In the genomic region with DNA sequence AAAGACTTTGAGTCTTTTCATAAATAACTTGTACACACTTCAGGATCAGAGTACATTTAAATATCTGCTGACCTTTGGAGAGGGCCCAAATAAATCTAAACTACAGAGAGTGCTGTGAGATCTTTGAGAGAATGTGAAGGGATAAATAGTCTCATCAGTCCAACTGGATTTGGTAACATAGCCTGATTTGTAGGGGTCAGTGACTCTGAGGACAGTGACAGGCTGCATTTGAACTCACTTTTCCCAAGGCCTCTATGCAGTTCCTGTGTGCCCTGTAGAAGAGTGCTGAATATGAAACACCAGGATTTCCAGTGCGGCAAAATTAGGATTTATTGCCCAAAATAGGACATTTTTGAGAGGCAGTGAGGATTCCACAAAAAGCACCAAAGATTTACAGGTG, we compare ENCODE assay signal across 37 cellular contexts.
DNase-seq lines count a peak whose midpoint lies in the region; ATAC-seq, FAIRE-seq and TF ChIP-seq lines count a peak whose summit lies in the region.
"Had no signal": no experiment of that assay in that cellular context is flagged by ENCODE, and none has a peak within 500 bp of the region (broad histone marks: within the 10 kb centered on the region; RNA-seq: fewer than 3 reads in every experiment).

No MANE protein-coding gene starts in this region.

- no peak overlapping the region for H3K4me2 ChIP-seq in HepG2 (ENCODE audit: low read depth, low read length)
- H3K4me2 ChIP-seq: A549; BLaER1; BLaER1 treated with 17β-estradiol and CSF1 and Interleukin-3, amounts not matched to agents 10 nM and 100 nM had no signal

- peak; percentile 33 to 44 for TF ChIP-seq RAD21 in liver (IDR thresholded peaks at IDR 0.05)
- TF ChIP-seq RAD21 in HepG2 (CRISPR knock-in tag; IDR thresholded peaks at IDR 0.05): no peak

- peaks cover 7% of the 10 kb centered on the region for H3K4me1 Mint-ChIP-seq in WTC11
- H3K4me1 Mint-ChIP-seq: B cell; CD14-positive monocyte; CD4-positive, alpha-beta memory T cell; CD4-positive, CD25-positive, alpha-beta regulatory T cell; CD8-positive, alpha-beta memory T cell had no signal

- no peak overlapping the region for H3K4me3 Mint-ChIP-seq in WTC11
- H3K4me3 Mint-ChIP-seq: B cell; CD14-positive monocyte; CD4-positive, alpha-beta memory T cell; CD4-positive, alpha-beta T cell; CD4-positive, CD25-positive, alpha-beta regulatory T cell; CD8-positive, alpha-beta memory T cell; CD8-positive, alpha-beta T cell had no signal

- intact Hi-C loops in HepG2 (cut with micrococcal nuclease; ENCODE audit: unreplicated experiment) (no loop called here), right lobe of liver (cut with DNase I) (no loop called here)

- DNase-seq in HepG2 (ENCODE audit: low spot score) (no peak), left lobe of liver (ENCODE audit: low spot score) (peak; percentile 55), right lobe of liver (peak in 1 of 3 donors; percentile 55), urothelium cell line (ENCODE audit: low spot score) (no peak), NCI-H774 (lab: John Stamatoyannopoulos, UW) (no peak), WTC11 (ENCODE audit: low spot score) (no peak)
- DNase-seq: 8988T; ACHN; AML-193; BE2C; C1 segment of cervical spinal cord; Caco-2; Calu3; CD4-positive, alpha-beta memory T cell; CD4-positive, alpha-beta T cell; CD4-positive, CD25-positive, alpha-beta regulatory T cell; CD8-positive, alpha-beta memory T cell; CD8-positive, alpha-beta T cell; COR-L47; DMS 273 treated with DMSO at 0.1 percent for 48 hours; DMS153; DMS53; DMS79; DMS79 treated with DMSO at 0.1 percent for 48 hours; DND-41; EL had no signal

- CTCF ChIA-PET in HepG2 (lab: Yijun Ruan, JAX; ENCODE audit: low intra/inter-chr PET ratio, low total read pairs) (no interaction called here), WTC11 (lab: Charles Lee) (no interaction called here)

- no peaks in the 10 kb centered on the region for H3K9me3 ChIP-seq in liver (ENCODE audit: control insufficient read depth in 4 of 4, low read length in 3 of 4)
- H3K9me3 ChIP-seq in HepG2 (ENCODE audit: low read length): no peaks in the 10 kb centered on the region
- H3K9me3 ChIP-seq in right lobe of liver: no peaks in the 10 kb centered on the region
- H3K9me3 ChIP-seq: A549; BE2C; BLaER1; BLaER1 treated with 17β-estradiol and CSF1 and Interleukin-3, amounts not matched to agents 10 nM and 100 nM; Caco-2 had no signal

- H3K79me2 ChIP-seq in HepG2 (ENCODE audit: insufficient read depth, low read length): no peaks in the 10 kb centered on the region

- H3K4me3 ChIP-seq in liver (ENCODE audit: low read depth in 1 of 3, low read length in 3 of 3): no peak overlapping the region
- no peak overlapping the region for H3K4me3 ChIP-seq in HepG2 (replicated peaks in 1 of 3; ENCODE audit: insufficient read depth in 1 of 3, low read depth in 2 of 3, low read length in 3 of 3)
- no peak overlapping the region for H3K4me3 ChIP-seq in right lobe of liver
- H3K4me3 ChIP-seq: A549; BLaER1; BLaER1 treated with 17β-estradiol and CSF1 and Interleukin-3, amounts not matched to agents 10 nM and 100 nM had no signal

- FAIRE-seq in HepG2 (lab: Jason Lieb, UNC) (no peak), urothelium cell line (lab: Jason Lieb, UNC) (peak; percentile 17)
- FAIRE-seq: A204.1, A549, D721Med had no signal

- TF ChIP-seq POLR2A in HepG2 (IDR thresholded peaks at IDR 0.05; ENCODE audit: insufficient read depth in 1 of 2, low read depth in 2 of 2, low read length in 2 of 2) (no peak), right lobe of liver (IDR thresholded peaks at IDR 0.05) (no peak)

- no peaks in the 10 kb centered on the region for H3K27me3 ChIP-seq in liver (ENCODE audit: control insufficient read depth in 4 of 4, insufficient read depth in 4 of 4, low read length in 3 of 4)
- H3K27me3 ChIP-seq in HepG2 (ENCODE audit: control insufficient read depth in 1 of 2, insufficient read depth in 2 of 2, low read length in 2 of 2): no peaks in the 10 kb centered on the region; a peak in 1 of 5 replicates
- H3K27me3 ChIP-seq in right lobe of liver: no peaks in the 10 kb centered on the region
- H3K27me3 ChIP-seq: BE2C; BLaER1; BLaER1 treated with 17β-estradiol and CSF1 and Interleukin-3, amounts not matched to agents 10 nM and 100 nM had no signal

- no peak for ATAC-seq in HepG2
- peak; percentile 98 for ATAC-seq in left lobe of liver
- peak; percentile 96 to 99 (median 98) for ATAC-seq in right lobe of liver
- no peak for ATAC-seq in HG03135 (IDR thresholded peaks at IDR 0.05; ENCODE audit: unreplicated experiment)
- ATAC-seq in WTC11: no peak
- ATAC-seq: A549; CD8-positive, alpha-beta T cell had no signal

- no peaks in the 10 kb centered on the region for H4K20me1 ChIP-seq in HepG2 (ENCODE audit: insufficient read depth, low read length)
- H4K20me1 ChIP-seq: BLaER1; BLaER1 treated with 17β-estradiol and CSF1 and Interleukin-3, amounts not matched to agents 10 nM and 100 nM had no signal

- peaks cover 0 to 29% (median 22%) of the 10 kb centered on the region in 4 donors for H3K4me1 ChIP-seq in liver (ENCODE audit: control insufficient read depth in 4 of 4, insufficient read depth in 4 of 4, low read length in 3 of 4)
- no peaks in the 10 kb centered on the region for H3K4me1 ChIP-seq in HepG2 (ENCODE audit: insufficient read depth, low read length)
- H3K4me1 ChIP-seq in right lobe of liver: peaks cover 0 to 24% (median 4%) of the 10 kb centered on the region in 4 donors
- H3K4me1 ChIP-seq: A549; BE2C; BLaER1; BLaER1 treated with 17β-estradiol and CSF1 and Interleukin-3, amounts not matched to agents 10 nM and 100 nM; Caco-2 had no signal

- no peaks in the 10 kb centered on the region for H3K36me3 Mint-ChIP-seq in WTC11
- H3K36me3 Mint-ChIP-seq: CD14-positive monocyte; CD4-positive, CD25-positive, alpha-beta regulatory T cell; CD8-positive, alpha-beta memory T cell; CD8-positive, alpha-beta T cell had no signal

- H3K9ac ChIP-seq in liver (ENCODE audit: low read depth in 1 of 2, low read length in 2 of 2) (no peak overlapping the region), HepG2 (ENCODE audit: insufficient read depth, low read depth, low read length) (no peak overlapping the region)
- H3K9ac ChIP-seq: BLaER1; BLaER1 treated with 17β-estradiol and CSF1 and Interleukin-3, amounts not matched to agents 10 nM and 100 nM had no signal

- in situ Hi-C loops in HepG2 (cut with HindIII; ENCODE audit: extremely low pct_ligation_motif_present, low pct_unique_long_range_greater_than_20kb): no loop called here

- TF ChIP-seq CTCF in liver (IDR thresholded peaks at IDR 0.05; ENCODE audit: low read depth, low read length, missing input control): no peak
- no peak for TF ChIP-seq CTCF in HepG2 (CRISPR knock-in tag; IDR thresholded peaks at IDR 0.05)
- no peak for TF ChIP-seq CTCF in right lobe of liver (IDR thresholded peaks at IDR 0.05)
- no peak for TF ChIP-seq CTCF in WTC11 (IDR thresholded peaks at IDR 0.05)

- no TSS peak for BruUV-seq in HepG2 (replicated peaks; lab: Mats Ljungman, UMichigan)

- H3K27ac ChIP-seq in liver (ENCODE audit: low read depth in 1 of 2, low read length in 2 of 2) (no peak overlapping the region), HepG2 (ENCODE audit: extremely low read length, insufficient read depth, low read length) (no peak overlapping the region), right lobe of liver (peak overlapping the region in 2 of 3 donors; percentile 1 to 24)
- H3K27ac ChIP-seq: 22Rv1; A549; BLaER1; BLaER1 treated with 17β-estradiol and CSF1 and Interleukin-3, amounts not matched to agents 10 nM and 100 nM; C4-2B had no signal

- POLR2A ChIA-PET in HepG2 (lab: Yijun Ruan, JAX): no interaction called here
- POLR2A ChIA-PET in WTC11 (lab: Charles Lee): no interaction called here

- no peak overlapping the region for H2AFZ ChIP-seq in HepG2 (ENCODE audit: low read length)

- no peaks in the 10 kb centered on the region for H3K27me3 Mint-ChIP-seq in WTC11 (ENCODE audit: low read depth)

- no peaks in the 10 kb centered on the region for H3K9me3 Mint-ChIP-seq in WTC11
- H3K9me3 Mint-ChIP-seq: CD8-positive, alpha-beta T cell had no signal

- WGBS in liver: 28% methylated on average over 1 of the region's 1 CpG
- WGBS in HepG2 (ENCODE audit: low lambda C conversion rate): 0% methylated on average over 1 of the region's 1 CpG
- WGBS in right lobe of liver (ENCODE audit: insufficient coverage, low coverage, low lambda C conversion rate, missing lambda C conversion rate): 17% methylated on average over 1 of the region's 1 CpG

- no peak overlapping the region for H3K27ac Mint-ChIP-seq in WTC11
- H3K27ac Mint-ChIP-seq: B cell; CD14-positive monocyte; CD4-positive, alpha-beta memory T cell; CD4-positive, alpha-beta T cell; CD4-positive, CD25-positive, alpha-beta regulatory T cell; CD8-positive, alpha-beta memory T cell; CD8-positive, alpha-beta T cell had no signal

- no peaks in the 10 kb centered on the region for H3K36me3 ChIP-seq in liver (ENCODE audit: control insufficient read depth in 4 of 4, insufficient read depth in 3 of 4, low read depth in 1 of 4, low read length in 3 of 4)
- H3K36me3 ChIP-seq in HepG2 (replicated peaks in 1 of 2; ENCODE audit: control insufficient read depth in 1 of 2, insufficient read depth in 2 of 2, low read length in 2 of 2): no peaks in the 10 kb centered on the region
- no peaks in the 10 kb centered on the region for H3K36me3 ChIP-seq in right lobe of liver
- H3K36me3 ChIP-seq: BE2C; BLaER1; BLaER1 treated with 17β-estradiol and CSF1 and Interleukin-3, amounts not matched to agents 10 nM and 100 nM had no signal

- no peak for TF ChIP-seq EP300 in HepG2 (IDR thresholded peaks at IDR 0.05; ENCODE audit: low read depth in 2 of 2, low read length in 2 of 2)
- TF ChIP-seq EP300 in HepG2 (CRISPR knock-in tag; IDR thresholded peaks at IDR 0.05; ENCODE audit: borderline replicate concordance): no peak

TF ChIP-seq in liver, 16 proteins besides CTCF, POLR2A, EP300 and RAD21 (continues in another document):
- TF ChIP-seq FOXA2 (IDR thresholded peaks at IDR 0.05) (peak; percentile 26), TAF1 (conservative IDR thresholded peaks at IDR 0.05) (no peak), JUND (IDR thresholded peaks at IDR 0.05) (peak; percentile 37 to 45), HNF4G (IDR thresholded peaks at IDR 0.05) (no peak), HNF4A (conservative IDR thresholded peaks at IDR 0.05) (peak; percentile 65 to 68), FOXA1 (IDR thresholded peaks at IDR 0.05) (no peak)

TF ChIP-seq in WTC11, 78 proteins besides CTCF, POLR2A, EP300 and RAD21 (continues in another document):
- TF ChIP-seq, protein P1, sequence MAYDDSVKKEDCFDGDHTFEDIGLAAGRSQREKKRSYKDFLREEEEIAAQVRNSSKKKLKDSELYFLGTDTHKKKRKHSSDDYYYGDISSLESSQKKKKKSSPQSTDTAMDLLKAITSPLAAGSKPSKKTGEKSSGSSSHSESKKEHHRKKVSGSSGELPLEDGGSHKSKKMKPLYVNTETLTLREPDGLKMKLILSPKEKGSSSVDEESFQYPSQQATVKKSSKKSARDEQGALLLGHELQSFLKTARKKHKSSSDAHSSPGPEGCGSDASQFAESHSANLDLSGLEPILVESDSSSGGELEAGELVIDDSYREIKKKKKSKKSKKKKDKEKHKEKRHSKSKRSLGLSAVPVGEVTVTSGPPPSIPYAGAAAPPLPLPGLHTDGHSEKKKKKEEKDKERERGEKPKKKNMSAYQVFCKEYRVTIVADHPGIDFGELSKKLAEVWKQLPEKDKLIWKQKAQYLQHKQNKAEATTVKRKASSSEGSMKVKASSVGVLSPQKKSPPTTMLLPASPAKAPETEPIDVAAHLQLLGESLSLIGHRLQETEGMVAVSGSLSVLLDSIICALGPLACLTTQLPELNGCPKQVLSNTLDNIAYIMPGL (CRISPR knock-in tag; IDR thresholded peaks at IDR 0.05): no peak
- no peak for TF ChIP-seq TEAD1 (CRISPR knock-in tag; IDR thresholded peaks at IDR 0.05)

Comparison
In these comparisons a context has a peak if more than half of its experiments do, and no peak if none do; other contexts are left out.
1. H3K27ac ChIP-seq: peak in right lobe of liver (2 of 3); none in liver (0 of 2) and HepG2 (single experiment).
2. ATAC-seq: peak in left lobe of liver (single experiment) and right lobe of liver (4 of 4); none in HepG2 (single experiment), HG03135 (single experiment) and WTC11 (single experiment).